Comparison of ENCODE assay signal across 9 cellular contexts in genomic region chr10:77504870-77505257, GRCh38.
DNase-seq lines count a peak whose midpoint lies in the region; ATAC-seq, FAIRE-seq and TF ChIP-seq lines count a peak whose summit lies in the region.
"Had no signal": no experiment of that assay in that cellular context is flagged by ENCODE, and none has a peak within 500 bp of the region (broad histone marks: within the 10 kb centered on the region; RNA-seq: fewer than 3 reads in every experiment).

No MANE protein-coding gene starts in this region.

- no peak overlapping the region for H2AFZ ChIP-seq in K562 (ENCODE audit: low read depth, low read length)

- intact Hi-C loops in K562 (cut with micrococcal nuclease) (no loop called here), right lobe of liver (cut with DNase I) (no loop called here)

- H3K4me1 ChIP-seq in K562 (replicated peaks in 1 of 2; ENCODE audit: control insufficient read depth in 2 of 2, insufficient read depth in 2 of 2, low read length in 2 of 2), result no peaks in the 10 kb centered on the region
- peaks cover 0 to 11% (median under 1%) of the 10 kb centered on the region in 4 donors for H3K4me1 ChIP-seq in right lobe of liver

- H3K4me3 ChIP-seq in K562, result no peak overlapping the region
- no peak overlapping the region for H3K4me3 ChIP-seq in right lobe of liver
- H3K4me3 ChIP-seq in H7 (ENCODE audit: insufficient read depth, low read depth, low read length), result no peak overlapping the region

- FAIRE-seq in K562 (lab: Jason Lieb, UNC), result no peak

- no peaks in the 10 kb centered on the region for H3K9me1 ChIP-seq in K562 (ENCODE audit: control insufficient read depth, insufficient read depth, low read length)

- no peak for TF ChIP-seq RAD21 in K562 (CRISPR knock-in tag; conservative IDR thresholded peaks at IDR 0.05 in 1 of 2, IDR thresholded peaks at IDR 0.05 in 1 of 2)

- TF ChIP-seq EP300 in K562 (IDR thresholded peaks at IDR 0.05; ENCODE audit: low read length), result no peak

- WGBS in K562 (ENCODE audit: insufficient coverage, low coverage, missing lambda C conversion rate), result 1% methylated on average over 4 of the region's 4 CpGs
- WGBS in right lobe of liver (ENCODE audit: insufficient coverage, low coverage, low lambda C conversion rate, missing lambda C conversion rate), result 44% methylated on average over 4 of the region's 4 CpGs

- CTCF ChIA-PET in K562 (lab: Yijun Ruan, JAX; ENCODE audit: low intra/inter-chr PET ratio), result no interaction called here

- H3K79me2 ChIP-seq in K562 (ENCODE audit: control insufficient read depth, insufficient read depth, low read length), result no peaks in the 10 kb centered on the region

- H3K4me2 ChIP-seq in K562 (ENCODE audit: insufficient read depth, low read length), result no peak overlapping the region

- H3K9ac ChIP-seq in K562 (ENCODE audit: insufficient read depth in 1 of 2, low read depth in 2 of 2, low read length in 2 of 2), result no peak overlapping the region

- POLR2A ChIA-PET in K562 (lab: Yijun Ruan, JAX), result interaction anchor here (1.5 kb wide), 1 partner anchor 9 kb away, joined by 5 read pairs; no protein-coding TSS in a partner anchor

- H3K27me3 ChIP-seq in K562 (ENCODE audit: control insufficient read depth in 2 of 2, insufficient read depth in 2 of 2, low read length in 2 of 2) (peaks cover 4 to 15% of the 10 kb centered on the region in 2 experiments; a peak in 3 of 5 replicates), right lobe of liver (no peaks in the 10 kb centered on the region), H7 (ENCODE audit: control insufficient read depth, insufficient read depth, low read length) (no peaks in the 10 kb centered on the region)

- in situ Hi-C loops in K562 (cut with MboI), result no loop called here

- ATAC-seq in K562 (no peak), right lobe of liver (peak; percentile 55 to 85 (median 61)), GM21367 (IDR thresholded peaks at IDR 0.05; ENCODE audit: unreplicated experiment) (no peak), HG02884 (IDR thresholded peaks at IDR 0.05; ENCODE audit: unreplicated experiment) (no peak), GM21786 (IDR thresholded peaks at IDR 0.05; ENCODE audit: unreplicated experiment) (no peak)

- BruUV-seq in K562 (replicated peaks; lab: Mats Ljungman, UMichigan), result no TSS peak

- H3K36me3 ChIP-seq in K562 (ENCODE audit: control insufficient read depth, insufficient read depth, low read length), result no peaks in the 10 kb centered on the region
- H3K36me3 ChIP-seq in right lobe of liver, result no peaks in the 10 kb centered on the region
- H3K36me3 ChIP-seq in H7 (replicated peaks; ENCODE audit: control insufficient read depth, insufficient read depth, low read length), result no peaks in the 10 kb centered on the region

- TF ChIP-seq POLR2A in K562 (conservative IDR thresholded peaks at IDR 0.05), result no peak
- no peak for TF ChIP-seq POLR2A in right lobe of liver (IDR thresholded peaks at IDR 0.05)

- DNase-seq in DMS53 (lab: John Stamatoyannopoulos, UW), result peak; percentile 84
- DNase-seq in NCI-H2171 (lab: John Stamatoyannopoulos, UW), result peak; percentile 66
- no peak for DNase-seq in K562 (ENCODE audit: extremely low read depth in 1 of 4, low spot score in 3 of 4)
- peak in 1 of 3 donors; percentile 61 for DNase-seq in right lobe of liver
- DNase-seq in H7, result no peak
- DNase-seq: NCI-H187 treated with DMSO at 0.1 percent for 48 hours had no signal

- TF ChIP-seq CTCF in K562 (IDR thresholded peaks at IDR 0.05 in 2 of 3, conservative IDR thresholded peaks at IDR 0.05 in 1 of 3; ENCODE audit: insufficient read depth in 2 of 3, low read depth in 1 of 3, low read length in 3 of 3) (no peak), right lobe of liver (IDR thresholded peaks at IDR 0.05) (peak in 2 of 4 donors; percentile 12 to 19)

- H3K9me3 ChIP-seq in K562 (replicated peaks; ENCODE audit: control insufficient read depth, insufficient read depth, low read depth, low read length) (no peaks in the 10 kb centered on the region), right lobe of liver (no peaks in the 10 kb centered on the region)

- H4K20me1 ChIP-seq in K562 (replicated peaks; ENCODE audit: control insufficient read depth, insufficient read depth, low read length), result no peaks in the 10 kb centered on the region

- H3K27ac ChIP-seq in K562 (ENCODE audit: extremely low read depth, low read depth, low read length), result no peak overlapping the region
- H3K27ac ChIP-seq in right lobe of liver, result no peak overlapping the region

TF ChIP-seq in K562, 482 proteins besides CTCF, POLR2A, EP300 and RAD21:
- peak; percentile 11; the same call in 1 of the 2 replicates for TF ChIP-seq C11orf30 (IDR thresholded peaks at IDR 0.05; ENCODE audit: low read depth)
- no peak for TF ChIP-seq ZNF77 (CRISPR knock-in tag; IDR thresholded peaks at IDR 0.05)

Comparison
In these comparisons a context has a peak if more than half of its experiments do, and no peak if none do; other contexts are left out.
1. DNase-seq: peak in DMS53 (single experiment) and NCI-H2171 (single experiment); none in K562 (0 of 4) and H7 (single experiment).
2. ATAC-seq: peak in right lobe of liver (4 of 4); none in K562 (single experiment), GM21367 (single experiment), HG02884 (single experiment) and GM21786 (single experiment).